ENCODE assay signal across 10 cellular contexts in genomic region chr1:2494323-2494693, GRCh38. TPM values are rescaled to one million over a fixed set of nuclear protein-coding genes. Genes with fewer than 3 reads are reported as not detected.
DNase-seq lines count a peak whose midpoint lies in the region; ATAC-seq and TF ChIP-seq lines count a peak whose summit lies in the region.
"Had no signal": no experiment of that assay in that cellular context is flagged by ENCODE, and none has a peak within 500 bp of the region (broad histone marks: within the 10 kb centered on the region; RNA-seq: fewer than 3 reads in every experiment).

No MANE protein-coding gene starts in this region.

- intact Hi-C loops in PC-9 (cut with micrococcal nuclease; ENCODE audit: unreplicated experiment): no loop called here

- H3K27ac Mint-ChIP-seq in stimulated activated memory B cell treated with anti-CD40 and anti-IgM and Interleukin-4, amounts not matched to agents 10 μg/mL and 1 μg/mL and 100 μg/mL, for 72 hours: peak overlapping the region; percentile 52

- BruUV-seq in PC-9 (replicated peaks; lab: Mats Ljungman, UMichigan): no TSS peak

- no peak for TF ChIP-seq CTCF in PC-9 (conservative IDR thresholded peaks at IDR 0.05)
- no peak for TF ChIP-seq CTCF in fibroblast of mammary gland (conservative IDR thresholded peaks at IDR 0.05; ENCODE audit: control insufficient read depth, insufficient read depth, low read depth, low read length)

- H3K4me1 Mint-ChIP-seq in stimulated activated memory B cell treated with anti-CD40 and anti-IgM and Interleukin-4, amounts not matched to agents 10 μg/mL and 1 μg/mL and 100 μg/mL, for 72 hours: peaks cover 65% of the 10 kb centered on the region

- no peak overlapping the region for H3K4me3 Mint-ChIP-seq in stimulated activated memory B cell treated with anti-CD40 and anti-IgM and Interleukin-4, amounts not matched to agents 10 μg/mL and 1 μg/mL and 100 μg/mL, for 72 hours
- H3K4me3 Mint-ChIP-seq: activated CD8-positive, alpha-beta memory T cell treated with anti-CD3 and anti-CD28 coated beads, Interleukin-2, amount 10 ng/mL, durations not matched to agents 7 days and 5 days had no signal

- H3K9me3 Mint-ChIP-seq in stimulated activated memory B cell treated with anti-CD40 and anti-IgM and Interleukin-4, amounts not matched to agents 10 μg/mL and 1 μg/mL and 100 μg/mL, for 72 hours: no peaks in the 10 kb centered on the region

- H3K4me1 ChIP-seq in GM23248 (ENCODE audit: insufficient read depth): no peaks in the 10 kb centered on the region
- peaks cover 14% of the 10 kb centered on the region for H3K4me1 ChIP-seq in PC-9 (replicated peaks; ENCODE audit: insufficient read depth)

- H3K4me3 ChIP-seq in GM23248: no peak overlapping the region
- no peak overlapping the region for H3K4me3 ChIP-seq in PC-9
- no peak overlapping the region for H3K4me3 ChIP-seq in fibroblast of mammary gland (ENCODE audit: control insufficient read depth, low read depth, low read length)

- 8 to 10% methylated on average over 15 to 19 of the region's 19 CpGs for WGBS in GM23248 (ENCODE audit: low coverage in 1 of 2, low lambda C conversion rate in 2 of 2, missing lambda C conversion rate in 2 of 2), 2 experiments

- H3K27me3 ChIP-seq in GM23248 (replicated peaks; ENCODE audit: insufficient read depth) (peaks cover 7% of the 10 kb centered on the region; the same call in 1 of the 2 replicates), PC-9 (ENCODE audit: insufficient read depth, low read depth) (peaks cover 37% of the 10 kb centered on the region)

- H3K4me2 ChIP-seq in GM23248 (ENCODE audit: unreplicated experiment) (no peak overlapping the region), PC-9 (peak overlapping the region; percentile 26)

- H3K27me3 Mint-ChIP-seq in stimulated activated memory B cell treated with anti-CD40 and anti-IgM and Interleukin-4, amounts not matched to agents 10 μg/mL and 1 μg/mL and 100 μg/mL, for 72 hours: no peaks in the 10 kb centered on the region
- H3K27me3 Mint-ChIP-seq: activated CD8-positive, alpha-beta memory T cell treated with anti-CD3 and anti-CD28 coated beads, Interleukin-2, amount 10 ng/mL, durations not matched to agents 7 days and 5 days had no signal

- no peaks in the 10 kb centered on the region for H3F3A ChIP-seq in GM23248 (ENCODE audit: insufficient read depth)
- no peaks in the 10 kb centered on the region for H3F3A ChIP-seq in PC-9 (ENCODE audit: insufficient read depth, low read depth)

- no peak overlapping the region for H2AFZ ChIP-seq in GM23248
- H2AFZ ChIP-seq in PC-9: no peak overlapping the region

- H4K20me1 ChIP-seq in GM23248 (ENCODE audit: insufficient read depth) (no peaks in the 10 kb centered on the region), PC-9 (ENCODE audit: insufficient read depth) (no peaks in the 10 kb centered on the region)

- DNase-seq in GM23248 (peak; percentile 90), PC-9 (peak; percentile 46 to 88), fibroblast of mammary gland (ENCODE audit: low read depth) (peak; percentile 65), globus pallidus (ENCODE audit: low spot score) (no peak), NCI-H2227 (lab: John Stamatoyannopoulos, UW; ENCODE audit: unreplicated experiment) (no peak)
- DNase-seq: activated CD8-positive, alpha-beta memory T cell treated with anti-CD3 and anti-CD28 coated beads, Interleukin-2, amount 10 ng/mL, durations not matched to agents 7 days and 5 days; NCI-H1417 treated with DMSO at 0.1 percent for 48 hours had no signal

- no peak for ATAC-seq in stimulated activated memory B cell treated with anti-CD40 and anti-IgM and Interleukin-4, amounts not matched to agents 10 μg/mL and 1 μg/mL and 100 μg/mL, for 72 hours
- ATAC-seq in GM21381 (IDR thresholded peaks at IDR 0.05; ENCODE audit: unreplicated experiment): no peak
- ATAC-seq: activated CD8-positive, alpha-beta memory T cell treated with anti-CD3 and anti-CD28 coated beads, Interleukin-2, amount 10 ng/mL, durations not matched to agents 7 days and 5 days; SK-N-SH treated with all-trans-retinoic acid at 6 μM for 48 hours had no signal

- H3K36me3 Mint-ChIP-seq in stimulated activated memory B cell treated with anti-CD40 and anti-IgM and Interleukin-4, amounts not matched to agents 10 μg/mL and 1 μg/mL and 100 μg/mL, for 72 hours: peaks cover 14% of the 10 kb centered on the region
- H3K36me3 Mint-ChIP-seq: activated CD8-positive, alpha-beta memory T cell treated with anti-CD3 and anti-CD28 coated beads, Interleukin-2, amount 10 ng/mL, durations not matched to agents 7 days and 5 days had no signal

- H3K9me3 ChIP-seq in GM23248 (ENCODE audit: low read depth) (no peaks in the 10 kb centered on the region), PC-9 (ENCODE audit: insufficient read depth, low read depth) (no peaks in the 10 kb centered on the region)

- no peak overlapping the region for H3K9ac ChIP-seq in GM23248

- CTCF ChIA-PET in PC-9 (lab: Charles Lee): no interaction called here

- H3K79me2 ChIP-seq in GM23248 (ENCODE audit: insufficient read depth) (no peaks in the 10 kb centered on the region), PC-9 (ENCODE audit: low read depth) (no peaks in the 10 kb centered on the region)

- no peaks in the 10 kb centered on the region for H3K9me2 ChIP-seq in GM23248 (ENCODE audit: insufficient read depth)
- no peaks in the 10 kb centered on the region for H3K9me2 ChIP-seq in PC-9 (ENCODE audit: insufficient read depth)

- POLR2A ChIA-PET in PC-9 (lab: Charles Lee; ENCODE audit: unreplicated experiment): no interaction called here

- H3K36me3 ChIP-seq in GM23248 (ENCODE audit: low read depth) (no peaks in the 10 kb centered on the region), PC-9 (ENCODE audit: low read depth) (no peaks in the 10 kb centered on the region)

- H3K27ac ChIP-seq in GM23248 (no peak overlapping the region), PC-9 (no peak overlapping the region)

- in situ Hi-C loops in GM23248 (cut with MboI): no loop called here

RNA-seq across cellular contexts. Expression of gene PLCH2, which starts 18.2 kb away (rescaled TPM):
- total RNA-seq in GM23248 (2014; rRNA removed; shearing (Covaris generic)): 0.13 TPM in 1 of 2 replicates, not detected in the other
- polyA plus RNA-seq in GM23248 (2016; fragmentation: Nextera tagmentation; extraction: Ambion mirVana): not detected in 2 replicates
- total RNA-seq in PC-9 (2021): 0.98 and 1.5 TPM in 2 replicates

RNA-seq across cellular contexts. Expression of gene PANK4, which starts 32.1 kb away (rescaled TPM):
- total RNA-seq in GM23248 (2014; rRNA removed; shearing (Covaris generic)): 29.7 and 35.5 TPM in 2 replicates
- 15.5 and 18.0 TPM in 2 replicates for polyA plus RNA-seq in GM23248 (2016; fragmentation: Nextera tagmentation; extraction: Ambion mirVana)
- total RNA-seq in PC-9 (2021): 20.5 and 33.4 TPM in 2 replicates

RNA-seq across cellular contexts. Expression of gene HES5, which starts 35.8 kb away (rescaled TPM):
- total RNA-seq in GM23248 (2014; rRNA removed; shearing (Covaris generic)): 1.1 TPM in 1 of 2 replicates, not detected in the other
- not detected in 2 replicates for polyA plus RNA-seq in GM23248 (2016; fragmentation: Nextera tagmentation; extraction: Ambion mirVana)
- not detected in 2 replicates for total RNA-seq in PC-9 (2021)
- total RNA-seq: activated CD8-positive, alpha-beta memory T cell treated with anti-CD3 and anti-CD28 coated beads, Interleukin-2, amount 10 ng/mL, durations not matched to agents 7 days and 5 days had no signal

Comparison
In these comparisons a context has a peak if more than half of its experiments do, and no peak if none do; other contexts are left out.
1. DNase-seq: peak in GM23248 (single experiment), PC-9 (2 of 2) and fibroblast of mammary gland (single experiment); none in globus pallidus (single experiment) and NCI-H2227 (single experiment).